In genomic region chr9:33167084-33167948, GRCh38 we compare ENCODE assay signal across 8 cellular contexts. TPM values are rescaled to one million over a fixed set of nuclear protein-coding genes. Genes with fewer than 3 reads are reported as not detected.
DNase-seq lines count a peak whose midpoint lies in the region; ATAC-seq and TF ChIP-seq lines count a peak whose summit lies in the region.

TSS of gene B4GALT1 (minus strand) at chr9:33167336. CDS start at chr9:33167169, 167 bp downstream.

- DNase-seq in NCI-H2081 treated with DMSO at 0.1 percent for 48 hours (lab: John Stamatoyannopoulos, UW) = peak; percentile 31
- DNase-seq in T1000 (lab: John Stamatoyannopoulos, UW) = peak; percentile 69
- peak; percentile 71 for DNase-seq in astrocyte of the cerebellum (ENCODE audit: low read depth)
- peak; percentile 91 for DNase-seq in hepatic stellate cell (ENCODE audit: low spot score)
- DNase-seq in retina = peak; percentile 92
- peak; percentile 97 to 99 for DNase-seq in aorta

- H3K27me3 ChIP-seq in aorta (ENCODE audit: control insufficient read depth in 1 of 2, insufficient read depth in 2 of 2, low read length in 1 of 2) = no peaks in the 10 kb centered on the region

- no peaks in the 10 kb centered on the region for H3K36me3 ChIP-seq in aorta (ENCODE audit: control insufficient read depth in 1 of 2, insufficient read depth in 2 of 2, low read length in 1 of 2)

- no peak for TF ChIP-seq CTCF in astrocyte of the cerebellum (IDR thresholded peaks at IDR 0.05; ENCODE audit: low read depth, low read length, missing control alignments)

- in situ Hi-C loops in astrocyte of the cerebellum (cut with HindIII; ENCODE audit: low sequenced_read_pairs) = no loop called here

- WGBS in aorta, 2 donors = 1% methylated on average over 79 to 101 of the region's 101 CpGs

- intact Hi-C loops in aorta (cut with DNase I) = loop anchor here in 1 of 2 donors (1.0 kb wide), 1 partner anchor 31 kb away; no protein-coding TSS in a partner anchor

- H3K4me3 ChIP-seq in astrocyte of the cerebellum (ENCODE audit: low read depth, low read length) (peak within 1 kb of the TSS; percentile 95), aorta (ENCODE audit: low read length in 2 of 2) (peak within 1 kb of the TSS; percentile 92)

- peaks cover 0 to 18% of the 10 kb centered on the region in 2 donors for H3K4me1 ChIP-seq in aorta (ENCODE audit: control insufficient read depth in 1 of 2, insufficient read depth in 2 of 2, low read length in 2 of 2)

- H3K9me3 ChIP-seq in aorta (ENCODE audit: control insufficient read depth, low read length) = no peaks in the 10 kb centered on the region

- ATAC-seq in GM18511 (IDR thresholded peaks at IDR 0.05; ENCODE audit: unreplicated experiment) (peak; percentile 62), HG02970 (IDR thresholded peaks at IDR 0.05; ENCODE audit: low FRiP score, unreplicated experiment) (peak; percentile 62), aorta (ENCODE audit: low FRiP score) (peak; percentile 88)

- peak within 1 kb of the TSS; percentile 32 to 95 for H3K27ac ChIP-seq in aorta (ENCODE audit: low read depth in 1 of 2, low read length in 2 of 2)

RNA-seq across cellular contexts. Expression of gene B4GALT1, which starts in this region (rescaled TPM):
- total RNA-seq in aorta = 10 to 100 TPM; 74.5 to 95.6 TPM
- polyA plus RNA-seq in aorta = 10 to 100 TPM; 15.2 to 36.0 TPM

Comparison
In these comparisons a context has a peak if more than half of its experiments do, and no peak if none do; other contexts are left out.
1. Peak in every context shown above with its lines: DNase-seq, ATAC-seq, H3K4me3 ChIP-seq and H3K27ac ChIP-seq.
2. DNase-seq: peak in every context shown above with its lines; median percentile 98 in aorta; 92 in retina; 91 in hepatic stellate cell; 71 in astrocyte of the cerebellum; 69 in T1000; 31 in NCI-H2081 treated with DMSO at 0.1 percent for 48 hours.